1 cellular context compared by ENCODE assay signal in genomic region chr1:42930178-42931107, GRCh38.
TF ChIP-seq lines count a peak whose summit lies in the region.

No MANE protein-coding gene starts in this region.

TF ChIP-seq in GM12878, 131 proteins besides CTCF, POLR2A, EP300 and RAD21:
- TF ChIP-seq CUX1 (IDR thresholded peaks at IDR 0.05; ENCODE audit: insufficient replicate concordance, low read depth, low read length) = no peak
- TF ChIP-seq MEF2A (IDR thresholded peaks at IDR 0.05; ENCODE audit: insufficient read depth, low read depth, low read length) = no peak
- no peak for TF ChIP-seq BCL3 (IDR thresholded peaks at IDR 0.05; ENCODE audit: borderline replicate concordance, insufficient read depth, low read depth, low read length, poor library complexity, severe bottlenecking)
- TF ChIP-seq CBX3 (IDR thresholded peaks at IDR 0.05; ENCODE audit: borderline replicate concordance, low read depth) = no peak
- no peak for TF ChIP-seq ZNF592 (IDR thresholded peaks at IDR 0.05)
- no peak for TF ChIP-seq BCLAF1 (IDR thresholded peaks at IDR 0.05)
- no peak for TF ChIP-seq HDGF (IDR thresholded peaks at IDR 0.05)
- no peak for TF ChIP-seq EZH2 (IDR thresholded peaks at IDR 0.05; ENCODE audit: borderline replicate concordance, control insufficient read depth, low read depth, low read length)
- no peak for TF ChIP-seq CBFB (IDR thresholded peaks at IDR 0.05; ENCODE audit: low read depth)
- no peak for TF ChIP-seq CREM (IDR thresholded peaks at IDR 0.05; ENCODE audit: low read depth)
- no peak for TF ChIP-seq BCL11A (IDR thresholded peaks at IDR 0.05; ENCODE audit: low read depth, low read length)
- no peak for TF ChIP-seq SRF (IDR thresholded peaks at IDR 0.05; ENCODE audit: low read depth in 2 of 2, low read length in 2 of 2)
